In genomic region chr5:53022889-53023511, GRCh38 we compare ENCODE assay signal across 15 cellular contexts.
"Had no signal": no experiment of that assay in that cellular context is flagged by ENCODE, and none has a peak within 500 bp of the region (broad histone marks: within the 10 kb centered on the region; RNA-seq: fewer than 3 reads in every experiment).

No MANE protein-coding gene starts in this region.

- H3K4me3 Mint-ChIP-seq: activated T-helper 1 cell treated with anti-CD3 and anti-CD28 coated beads, Interleukin-12 subunit alpha, Interleukin-12 subunit beta, Interleukin-2, Interleukin-4 antibody, amounts not matched to agents 30 ng/mL and 10 ng/mL and 1 ng/mL, durations not matched to agents 14 hours and 24 hours and 36 hours had no signal

- H3K27ac Mint-ChIP-seq: activated naive CD4-positive, alpha-beta T cell treated with anti-CD3 and anti-CD28 coated beads, Interleukin-2, amount 50 U/mL, for 72 hours; activated T-helper 1 cell treated with anti-CD3 and anti-CD28 coated beads, Interleukin-12 subunit alpha, Interleukin-12 subunit beta, Interleukin-2, Interleukin-4 antibody, amounts not matched to agents 30 ng/mL and 10 ng/mL and 1 ng/mL, durations not matched to agents 14 hours and 24 hours and 36 hours had no signal

- H3K36me3 ChIP-seq: cardiac muscle cell, tibial nerve had no signal

- H3K9me3 ChIP-seq: tibial nerve had no signal

- H3K27me3 ChIP-seq: cardiac muscle cell, tibial nerve had no signal

- DNase-seq: activated CD4-positive, alpha-beta T cell treated with anti-CD3 and anti-CD28 coated beads, Interleukin-2, amount 50 U/mL, for 48 hours; activated gamma-delta T cell treated with Interleukin-2 at 50 U/mL for 16 hours; activated T-cell treated with anti-CD3 and anti-CD28 coated beads for 4 hours; left cardiac atrium; midbrain; occipital lobe; posterior cingulate gyrus; retina; stimulated activated naive CD8-positive, alpha-beta T cell treated with anti-CD3 and anti-CD28 coated beads, Interleukin-15, Interleukin-2, amounts not matched to agents 100 U/mL and 50 U/mL, for 24 hours had no signal

- ATAC-seq: left cardiac atrium had no signal

- H3K36me3 Mint-ChIP-seq: activated naive CD4-positive, alpha-beta T cell treated with anti-CD3 and anti-CD28 coated beads, Interleukin-2, amount 50 U/mL, for 72 hours had no signal

- H3K9me3 Mint-ChIP-seq: activated naive CD4-positive, alpha-beta T cell treated with anti-CD3 and anti-CD28 coated beads, Interleukin-2, amount 50 U/mL, for 72 hours; activated T-helper 1 cell treated with anti-CD3 and anti-CD28 coated beads, Interleukin-12 subunit alpha, Interleukin-12 subunit beta, Interleukin-2, Interleukin-4 antibody, amounts not matched to agents 30 ng/mL and 10 ng/mL and 1 ng/mL, durations not matched to agents 14 hours and 24 hours and 36 hours had no signal

- H3K4me3 ChIP-seq: cardiac muscle cell, lung, tibial nerve had no signal

- H3K27ac ChIP-seq: cardiac muscle cell had no signal

- FAIRE-seq: urothelium cell line had no signal
